16 cellular contexts compared by ENCODE assay signal in the genomic region with DNA sequence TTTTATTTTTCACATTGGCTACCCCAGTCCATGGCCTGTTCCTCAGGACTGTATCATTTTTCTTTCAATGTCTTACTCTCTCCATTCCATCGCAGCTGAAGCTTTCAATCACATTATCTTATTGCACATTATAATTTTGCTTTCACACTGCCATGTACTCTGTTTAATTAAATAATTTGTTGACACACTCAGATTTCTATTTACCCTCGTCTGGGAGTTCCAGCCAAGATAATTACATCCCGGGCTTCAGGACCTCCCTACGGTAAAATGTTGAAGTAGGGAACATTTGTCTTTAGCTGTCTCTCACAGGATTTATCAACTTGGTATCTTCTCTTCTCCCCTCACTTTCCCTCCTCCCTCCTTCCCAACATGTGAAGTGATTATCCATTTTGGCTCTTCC.
DNase-seq lines count a peak whose midpoint lies in the region; ATAC-seq, FAIRE-seq and TF ChIP-seq lines count a peak whose summit lies in the region.
"Had no signal": no experiment of that assay in that cellular context is flagged by ENCODE, and none has a peak within 500 bp of the region (broad histone marks: within the 10 kb centered on the region; RNA-seq: fewer than 3 reads in every experiment).

No MANE protein-coding gene starts in this region.

- no peak overlapping the region for H3K4ac ChIP-seq in mesendoderm (ENCODE audit: low read depth, low read length)

- no peak overlapping the region for H2AK5ac ChIP-seq in mesendoderm (ENCODE audit: low read length)

- H2BK120ac ChIP-seq in mesendoderm (ENCODE audit: low read depth, low read length), result no peak overlapping the region

- no peak overlapping the region for H3K23ac ChIP-seq in mesendoderm (ENCODE audit: low read length)

- no peak for TF ChIP-seq POLR2A in GM12892 (IDR thresholded peaks at IDR 0.05; ENCODE audit: low read depth, low read length)

- FAIRE-seq in RCC 7860 (lab: Jason Lieb, UNC) (no peak), GM12892 (lab: Jason Lieb, UNC) (no peak)
- FAIRE-seq: A549, GM12878, H54 had no signal

- no peak overlapping the region for H3K27ac ChIP-seq in mesendoderm (ENCODE audit: low read depth, low read length)
- H3K27ac ChIP-seq: A549, C4-2B, GM23248 had no signal

- no peak overlapping the region for H2BK15ac ChIP-seq in mesendoderm (replicated peaks; ENCODE audit: low read depth)

- no peak overlapping the region for H4K5ac ChIP-seq in mesendoderm (ENCODE audit: low read length)

- no peaks in the 10 kb centered on the region for H3K79me2 ChIP-seq in mesendoderm (ENCODE audit: control insufficient read depth, insufficient read depth, low read length)

- no peak overlapping the region for H3K4me3 ChIP-seq in mesendoderm (ENCODE audit: low read length)
- H3K4me3 ChIP-seq: A549, GM12878, GM23248 had no signal

- H3K36me3 ChIP-seq in mesendoderm (ENCODE audit: control insufficient read depth, insufficient read depth, low read length), result no peaks in the 10 kb centered on the region
- H3K36me3 ChIP-seq: BE2C had no signal

- no peaks in the 10 kb centered on the region for H3K79me1 ChIP-seq in mesendoderm (ENCODE audit: low read length)

- no peak overlapping the region for H3K4me2 ChIP-seq in mesendoderm (ENCODE audit: low read length)
- H3K4me2 ChIP-seq: A549 had no signal

- no peak overlapping the region for H4K8ac ChIP-seq in mesendoderm (ENCODE audit: low read depth, low read length)

- no peak overlapping the region for H3K18ac ChIP-seq in mesendoderm (ENCODE audit: low read length)

- no peak overlapping the region for H2BK5ac ChIP-seq in mesendoderm (ENCODE audit: low read length)

- H3K27me3 ChIP-seq in mesendoderm (ENCODE audit: insufficient read depth, low read length, poor library complexity), result no peaks in the 10 kb centered on the region
- H3K27me3 ChIP-seq: BE2C had no signal

- WGBS in mesendoderm (ENCODE audit: extremely low coverage, insufficient coverage, low lambda C conversion rate), result no CpG with 5 or more reads among the region's 4 CpGs

- DNase-seq in NCI-H1105 (lab: John Stamatoyannopoulos, UW) (peak; percentile 64), NCI-H1417 (lab: John Stamatoyannopoulos, UW) (peak in 2 of 3 experiments; percentile 50 to 91), NCI-H69 (lab: John Stamatoyannopoulos, UW) (peak; percentile 61), mesendoderm (peak; percentile 68), RCC 7860 (ENCODE audit: low spot score) (no peak), GM12892 (ENCODE audit: insufficient read length) (no peak)
- DNase-seq: BE2C; CD4-positive, alpha-beta memory T cell; DMS79; GM23248 had no signal

- ATAC-seq in esophagus mucosa, result no peak
- ATAC-seq: A549, GM12878, HCT116 had no signal

- no peaks in the 10 kb centered on the region for H3K4me1 ChIP-seq in mesendoderm (ENCODE audit: control insufficient read depth, low read depth, low read length)
- H3K4me1 ChIP-seq: A549, BE2C had no signal

- H3K56ac ChIP-seq in mesendoderm (ENCODE audit: low read length), result no peak overlapping the region

- no peak overlapping the region for H3K9ac ChIP-seq in mesendoderm (ENCODE audit: low read length)
- H3K9ac ChIP-seq: GM23248 had no signal

Comparison
In these comparisons a context has a peak if more than half of its experiments do, and no peak if none do; other contexts are left out.
1. DNase-seq: peak in NCI-H1105 (single experiment), NCI-H1417 (2 of 3), NCI-H69 (single experiment) and mesendoderm (single experiment); none in RCC 7860 (single experiment) and GM12892 (single experiment).